ENCODE assay signal across 8 cellular contexts in genomic region chr16:83898463-83899271, GRCh38. TPM values are rescaled to one million over a fixed set of nuclear protein-coding genes. Genes with fewer than 3 reads are reported as not detected.
DNase-seq lines count a peak whose midpoint lies in the region; ATAC-seq and TF ChIP-seq lines count a peak whose summit lies in the region.

Gene MLYCD (plus strand): TSS chr16:83899115. CDS start chr16:83899145, 30 bp downstream.

- H3K4me2 ChIP-seq in mammary epithelial cell (ENCODE audit: insufficient read depth, low read depth, low read length) (peak within 1 kb of the TSS; percentile 98), smooth muscle cell (peak within 1 kb of the TSS; percentile 100)

- H3K4me3 Mint-ChIP-seq in immature natural killer cell = peak within 1 kb of the TSS; percentile 93 to 99 (median 97)

- in situ Hi-C loops in mammary epithelial cell (cut with MboI; ENCODE audit: low sequenced_read_pairs in 2 of 2) = no loop called here

- peak within 1 kb of the TSS; percentile 52 for H3K4me3 ChIP-seq in WERI-Rb-1 (ENCODE audit: low read depth, low read length)
- H3K4me3 ChIP-seq in mammary epithelial cell (replicated peaks in 1 of 3; ENCODE audit: insufficient read depth in 1 of 3, low read depth in 2 of 3, low read length in 3 of 3) = peak within 1 kb of the TSS; percentile 50 to 85 (median 67)
- peak within 1 kb of the TSS; percentile 83 for H3K4me3 ChIP-seq in smooth muscle cell

- H3K9me3 Mint-ChIP-seq in immature natural killer cell = no peaks in the 10 kb centered on the region

- DNase-seq in NCI-H1694 treated with DMSO at 0.1 percent for 48 hours (lab: John Stamatoyannopoulos, UW) (peak; percentile 27), NCI-H1694 (lab: John Stamatoyannopoulos, UW) (no peak), NCI-H146 treated with DMSO at 0.1 percent for 48 hours (lab: John Stamatoyannopoulos, UW; ENCODE audit: unreplicated experiment) (peak; percentile 40), WERI-Rb-1 (peak; percentile 58), mammary epithelial cell (peak; percentile 68), immature natural killer cell (peak; percentile 76 to 79 (median 79)), smooth muscle cell (lab: John Stamatoyannopoulos, UW; ENCODE audit: unreplicated experiment) (peak; percentile 51)

- ATAC-seq in HG02759 (IDR thresholded peaks at IDR 0.05; ENCODE audit: unreplicated experiment) = peak; percentile 94

- H2AFZ ChIP-seq in mammary epithelial cell (ENCODE audit: low read depth, low read length) (peak within 1 kb of the TSS; percentile 95), smooth muscle cell (ENCODE audit: low read depth) (peak within 1 kb of the TSS; percentile 88)

- H3K27ac ChIP-seq in WERI-Rb-1 (peak within 1 kb of the TSS; percentile 59), mammary epithelial cell (ENCODE audit: insufficient read depth, low read depth, low read length) (no peak within 1 kb of the TSS), smooth muscle cell (ENCODE audit: low read depth) (peak within 1 kb of the TSS; percentile 85)

- no peaks in the 10 kb centered on the region for H3K27me3 ChIP-seq in WERI-Rb-1 (ENCODE audit: insufficient read depth, low read depth, severe bottlenecking)
- H3K27me3 ChIP-seq in mammary epithelial cell (ENCODE audit: insufficient read depth, low read length) = no peaks in the 10 kb centered on the region
- no peaks in the 10 kb centered on the region for H3K27me3 ChIP-seq in smooth muscle cell (ENCODE audit: low read depth)

- H3K79me2 ChIP-seq in mammary epithelial cell (ENCODE audit: insufficient read depth, low read length) = peaks cover 4% of the 10 kb centered on the region
- H3K79me2 ChIP-seq in smooth muscle cell (ENCODE audit: low read depth) = no peaks in the 10 kb centered on the region

- H4K20me1 ChIP-seq in mammary epithelial cell (ENCODE audit: insufficient read depth, low read length) (no peaks in the 10 kb centered on the region), smooth muscle cell (ENCODE audit: low read depth) (peaks cover 9% of the 10 kb centered on the region)

- peak within 1 kb of the TSS; percentile 46 for H3K9ac ChIP-seq in mammary epithelial cell (ENCODE audit: insufficient read depth, low read length)
- peak within 1 kb of the TSS; percentile 84 for H3K9ac ChIP-seq in smooth muscle cell (ENCODE audit: low read depth)

- H3K4me1 ChIP-seq in mammary epithelial cell (ENCODE audit: insufficient read depth, low read length) = peaks cover 12% of the 10 kb centered on the region
- peaks cover 8% of the 10 kb centered on the region for H3K4me1 ChIP-seq in smooth muscle cell (ENCODE audit: low read depth)

- no peaks in the 10 kb centered on the region for H3K9me3 ChIP-seq in WERI-Rb-1 (ENCODE audit: severe bottlenecking)
- H3K9me3 ChIP-seq in mammary epithelial cell (replicated peaks; ENCODE audit: insufficient read depth, low read length) = no peaks in the 10 kb centered on the region
- H3K9me3 ChIP-seq in smooth muscle cell (replicated peaks; ENCODE audit: low read depth) = no peaks in the 10 kb centered on the region

- no TSS peak for BruUV-seq in mammary epithelial cell (replicated peaks; lab: Mats Ljungman, UMichigan)

- H3K4me1 Mint-ChIP-seq in immature natural killer cell = peaks cover 39 to 48% of the 10 kb centered on the region in 2 donors

- H3K36me3 Mint-ChIP-seq in immature natural killer cell = no peaks in the 10 kb centered on the region

- H3K27me3 Mint-ChIP-seq in immature natural killer cell (ENCODE audit: low read depth in 3 of 3) = peaks cover 0 to 6% (median 5%) of the 10 kb centered on the region in 3 donors

- dilution Hi-C loops in mammary epithelial cell (cut with HindIII; ENCODE audit: low sequenced_read_pairs) = no loop called here

- TF ChIP-seq CTCF in WERI-Rb-1 (IDR thresholded peaks at IDR 0.05; ENCODE audit: low read depth, low read length) (no peak), mammary epithelial cell (conservative IDR thresholded peaks at IDR 0.05 in 1 of 2, IDR thresholded peaks at IDR 0.05 in 1 of 2; ENCODE audit: extremely low read depth in 1 of 2, insufficient read depth in 1 of 2, low read depth in 1 of 2, low read length in 2 of 2) (no peak), smooth muscle cell (IDR thresholded peaks at IDR 0.05; ENCODE audit: borderline replicate concordance, insufficient read depth, poor library complexity, severe bottlenecking) (no peak)

- H3F3A ChIP-seq in smooth muscle cell (ENCODE audit: low read depth) = peaks cover 3% of the 10 kb centered on the region

- WGBS in mammary epithelial cell (ENCODE audit: low coverage, missing lambda C conversion rate) = 25% methylated on average over 14 of the region's 69 CpGs
- 8% methylated on average over 58 of the region's 69 CpGs for WGBS in smooth muscle cell (ENCODE audit: low lambda C conversion rate)

- no peaks in the 10 kb centered on the region for H3K36me3 ChIP-seq in WERI-Rb-1
- H3K36me3 ChIP-seq in mammary epithelial cell (ENCODE audit: insufficient read depth, low read length) = no peaks in the 10 kb centered on the region
- no peaks in the 10 kb centered on the region for H3K36me3 ChIP-seq in smooth muscle cell (ENCODE audit: low read depth)

- intact Hi-C loops in mammary epithelial cell (cut with micrococcal nuclease) = no loop called here

- H3K27ac Mint-ChIP-seq in immature natural killer cell = peak within 1 kb of the TSS; percentile 92 to 98 (median 95)

- CTCF ChIA-PET in mammary epithelial cell (lab: Charles Lee; ENCODE audit: low non-redundant PET) = no interaction called here

RNA-seq across cellular contexts. Expression of gene MLYCD, which starts in this region (rescaled TPM):
- total RNA-seq in mammary epithelial cell = 1 to 10 TPM; 3.2 to 3.5 TPM
- polyA plus RNA-seq in mammary epithelial cell = 1.0 TPM
- polyA minus RNA-seq in mammary epithelial cell = 3.8 TPM
- polyA plus RNA-seq in immature natural killer cell = 1 to 10 TPM in 2 of 3 donors, under 1 TPM in 1; 0.64 to 4.5 (median 1.1) TPM
- 1.2 and 1.8 TPM in 2 replicates for total RNA-seq in smooth muscle cell
- polyA plus RNA-seq in smooth muscle cell = 1.6 and 4.0 TPM in 2 replicates
